1 cellular context compared by ENCODE assay signal in genomic region chr1:201696217-201696761, GRCh38.
TF ChIP-seq lines count a peak whose summit lies in the region.

No MANE protein-coding gene starts in this region.

TF ChIP-seq in HepG2, 621 proteins besides CTCF, POLR2A, EP300 and RAD21 (continued from another document):
- TF ChIP-seq, protein P1, sequence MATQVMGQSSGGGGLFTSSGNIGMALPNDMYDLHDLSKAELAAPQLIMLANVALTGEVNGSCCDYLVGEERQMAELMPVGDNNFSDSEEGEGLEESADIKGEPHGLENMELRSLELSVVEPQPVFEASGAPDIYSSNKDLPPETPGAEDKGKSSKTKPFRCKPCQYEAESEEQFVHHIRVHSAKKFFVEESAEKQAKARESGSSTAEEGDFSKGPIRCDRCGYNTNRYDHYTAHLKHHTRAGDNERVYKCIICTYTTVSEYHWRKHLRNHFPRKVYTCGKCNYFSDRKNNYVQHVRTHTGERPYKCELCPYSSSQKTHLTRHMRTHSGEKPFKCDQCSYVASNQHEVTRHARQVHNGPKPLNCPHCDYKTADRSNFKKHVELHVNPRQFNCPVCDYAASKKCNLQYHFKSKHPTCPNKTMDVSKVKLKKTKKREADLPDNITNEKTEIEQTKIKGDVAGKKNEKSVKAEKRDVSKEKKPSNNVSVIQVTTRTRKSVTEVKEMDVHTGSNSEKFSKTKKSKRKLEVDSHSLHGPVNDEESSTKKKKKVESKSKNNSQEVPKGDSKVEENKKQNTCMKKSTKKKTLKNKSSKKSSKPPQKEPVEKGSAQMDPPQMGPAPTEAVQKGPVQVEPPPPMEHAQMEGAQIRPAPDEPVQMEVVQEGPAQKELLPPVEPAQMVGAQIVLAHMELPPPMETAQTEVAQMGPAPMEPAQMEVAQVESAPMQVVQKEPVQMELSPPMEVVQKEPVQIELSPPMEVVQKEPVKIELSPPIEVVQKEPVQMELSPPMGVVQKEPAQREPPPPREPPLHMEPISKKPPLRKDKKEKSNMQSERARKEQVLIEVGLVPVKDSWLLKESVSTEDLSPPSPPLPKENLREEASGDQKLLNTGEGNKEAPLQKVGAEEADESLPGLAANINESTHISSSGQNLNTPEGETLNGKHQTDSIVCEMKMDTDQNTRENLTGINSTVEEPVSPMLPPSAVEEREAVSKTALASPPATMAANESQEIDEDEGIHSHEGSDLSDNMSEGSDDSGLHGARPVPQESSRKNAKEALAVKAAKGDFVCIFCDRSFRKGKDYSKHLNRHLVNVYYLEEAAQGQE (IDR thresholded peaks at IDR 0.05; ENCODE audit: borderline replicate concordance in 1 of 2, low read depth in 1 of 2, low read length in 2 of 2), result no peak
- no peak for TF ChIP-seq ZNF24 (IDR thresholded peaks at IDR 0.05)
- TF ChIP-seq, protein P2, sequence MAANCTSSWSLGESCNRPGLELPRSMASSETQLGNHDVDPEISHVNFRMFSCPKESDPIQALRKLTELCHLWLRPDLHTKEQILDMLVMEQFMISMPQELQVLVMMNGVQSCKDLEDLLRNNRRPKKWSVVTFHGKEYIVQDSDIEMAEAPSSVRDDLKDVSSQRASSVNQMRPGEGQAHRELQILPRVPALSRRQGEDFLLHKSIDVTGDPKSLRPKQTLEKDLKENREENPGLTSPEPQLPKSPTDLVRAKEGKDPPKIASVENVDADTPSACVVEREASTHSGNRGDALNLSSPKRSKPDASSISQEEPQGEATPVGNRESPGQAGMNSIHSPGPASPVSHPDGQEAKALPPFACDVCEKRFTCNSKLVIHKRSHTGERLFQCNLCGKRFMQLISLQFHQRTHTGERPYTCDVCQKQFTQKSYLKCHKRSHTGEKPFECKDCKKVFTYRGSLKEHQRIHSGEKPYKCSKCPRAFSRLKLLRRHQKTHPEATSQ (CRISPR knock-in tag; IDR thresholded peaks at IDR 0.05; ENCODE audit: borderline replicate concordance), result no peak
- no peak for TF ChIP-seq MYPOP (CRISPR knock-in tag; IDR thresholded peaks at IDR 0.05)
- TF ChIP-seq ZNF605 (CRISPR knock-in tag; IDR thresholded peaks at IDR 0.05), result no peak
